In genomic region chr3:18401298-18401961, GRCh38 we compare ENCODE assay signal across 13 cellular contexts. TPM values are rescaled to one million over a fixed set of nuclear protein-coding genes. Genes with fewer than 3 reads are reported as not detected.
DNase-seq lines count a peak whose midpoint lies in the region; ATAC-seq and TF ChIP-seq lines count a peak whose summit lies in the region.
"Had no signal": no experiment of that assay in that cellular context is flagged by ENCODE, and none has a peak within 500 bp of the region (broad histone marks: within the 10 kb centered on the region; RNA-seq: fewer than 3 reads in every experiment).

No MANE protein-coding gene starts in this region.

- no peak for DNase-seq in activated naive CD4-positive, alpha-beta T cell treated with anti-CD3 and anti-CD28 coated beads, Interleukin-2, amount 50 U/mL, for 16 hours
- no peak for DNase-seq in T-helper 17 cell
- DNase-seq in fibroblast of gingiva (ENCODE audit: low read depth) = peak; percentile 31
- DNase-seq in GM10266 (ENCODE audit: extremely low spot score) = no peak
- DNase-seq in stimulated activated CD4-positive, alpha-beta T cell treated with anti-CD3 and anti-CD28 coated beads, Interleukin-15, amount 100 ng/mL, for 24 hours = no peak
- no peak for DNase-seq in posterior cingulate gyrus
- DNase-seq: DMS79, NCI-H2107, pancreas, SHP77, upper lobe of right lung had no signal

- H3K36me3 ChIP-seq in stomach smooth muscle (ENCODE audit: control insufficient read depth in 2 of 2, insufficient read depth in 2 of 2, low read length in 2 of 2) = peaks cover 0 to 2% of the 10 kb centered on the region in 2 donors
- H3K36me3 ChIP-seq: pancreas, upper lobe of right lung had no signal

- peak overlapping the region; percentile 70 for H3K4me3 Mint-ChIP-seq in activated naive CD4-positive, alpha-beta T cell treated with anti-CD3 and anti-CD28 coated beads, Interleukin-2, amount 50 U/mL, for 24 hours
- no peak overlapping the region for H3K4me3 Mint-ChIP-seq in T-helper 17 cell

- no peaks in the 10 kb centered on the region for H3K27me3 ChIP-seq in stomach smooth muscle (ENCODE audit: control insufficient read depth in 1 of 2, insufficient read depth in 2 of 2, low read length in 2 of 2)
- H3K27me3 ChIP-seq: pancreas, upper lobe of right lung had no signal

- peak overlapping the region; percentile 31 for H3K27ac ChIP-seq in stomach smooth muscle (ENCODE audit: low read length)
- H3K27ac ChIP-seq: pancreas, upper lobe of right lung had no signal

- peak; percentile 16 for ATAC-seq in T-helper 17 cell
- ATAC-seq: upper lobe of right lung had no signal

- H3K4me1 ChIP-seq in stomach smooth muscle (ENCODE audit: control insufficient read depth, insufficient read depth, low read length) = peaks cover 14% of the 10 kb centered on the region
- H3K4me1 ChIP-seq: upper lobe of right lung had no signal

- intact Hi-C loops in posterior cingulate gyrus (cut with DNase I) = no loop called here

- peak overlapping the region in 1 of 2 donors; percentile 48 for H3K9ac ChIP-seq in stomach smooth muscle (ENCODE audit: low read length in 2 of 2)

- H3K4me1 Mint-ChIP-seq in activated naive CD4-positive, alpha-beta T cell treated with anti-CD3 and anti-CD28 coated beads, Interleukin-2, amount 50 U/mL, for 24 hours = peaks cover 100% of the 10 kb centered on the region
- H3K4me1 Mint-ChIP-seq in T-helper 17 cell = peaks cover 46% of the 10 kb centered on the region

- H3K4me3 ChIP-seq in stomach smooth muscle (ENCODE audit: low read length in 2 of 2) = peak overlapping the region; percentile 16 to 35
- H3K4me3 ChIP-seq: pancreas, upper lobe of right lung had no signal

- H3K36me3 Mint-ChIP-seq in activated naive CD4-positive, alpha-beta T cell treated with anti-CD3 and anti-CD28 coated beads, Interleukin-2, amount 50 U/mL, for 24 hours = peaks cover 32% of the 10 kb centered on the region
- H3K36me3 Mint-ChIP-seq in T-helper 17 cell (ENCODE audit: low read depth) = peaks cover 3% of the 10 kb centered on the region

- H3K27ac Mint-ChIP-seq in activated naive CD4-positive, alpha-beta T cell treated with anti-CD3 and anti-CD28 coated beads, Interleukin-2, amount 50 U/mL, for 24 hours = peak overlapping the region; percentile 95
- peak overlapping the region; percentile 93 for H3K27ac Mint-ChIP-seq in T-helper 17 cell

- peaks cover 4% of the 10 kb centered on the region for H3K9me3 Mint-ChIP-seq in activated naive CD4-positive, alpha-beta T cell treated with anti-CD3 and anti-CD28 coated beads, Interleukin-2, amount 50 U/mL, for 24 hours

- TF ChIP-seq CTCF in GM10266 (IDR thresholded peaks at IDR 0.05; ENCODE audit: control insufficient read depth, insufficient read depth, low read depth, missing control alignments) = no peak

- no peaks in the 10 kb centered on the region for H3K9me3 ChIP-seq in T-helper 17 cell (ENCODE audit: control insufficient read depth, low read length, poor library complexity, severe bottlenecking)
- no peaks in the 10 kb centered on the region for H3K9me3 ChIP-seq in stomach smooth muscle (ENCODE audit: control insufficient read depth in 2 of 2, low read length in 2 of 2)
- H3K9me3 ChIP-seq: pancreas, upper lobe of right lung had no signal

- no peaks in the 10 kb centered on the region for H3K27me3 Mint-ChIP-seq in activated naive CD4-positive, alpha-beta T cell treated with anti-CD3 and anti-CD28 coated beads, Interleukin-2, amount 50 U/mL, for 24 hours
- no peaks in the 10 kb centered on the region for H3K27me3 Mint-ChIP-seq in T-helper 17 cell

RNA-seq across cellular contexts. Expression of gene SATB1, which starts 23.7 kb away (rescaled TPM):
- total RNA-seq in T-helper 17 cell = 100 to 1,000 TPM; 208 TPM
